In genomic region chr1:112675728-112676381, GRCh38 we compare ENCODE assay signal across 9 cellular contexts. TPM values are rescaled to one million over a fixed set of nuclear protein-coding genes. Genes with fewer than 3 reads are reported as not detected.
DNase-seq lines count a peak whose midpoint lies in the region; ATAC-seq, FAIRE-seq and TF ChIP-seq lines count a peak whose summit lies in the region.
"Had no signal": no experiment of that assay in that cellular context is flagged by ENCODE, and none has a peak within 500 bp of the region (broad histone marks: within the 10 kb centered on the region; RNA-seq: fewer than 3 reads in every experiment).

No MANE protein-coding gene starts in this region.

- BruUV-seq in GM12878 (replicated peaks; lab: Mats Ljungman, UMichigan): TSS peak; percentile 26

- TF ChIP-seq CTCF in GM12878 (IDR thresholded peaks at IDR 0.05 in 2 of 3, conservative IDR thresholded peaks at IDR 0.05 in 1 of 3; ENCODE audit: control insufficient read depth in 2 of 3, extremely low read depth in 1 of 3, insufficient read depth in 1 of 3, low read depth in 3 of 3, low read length in 3 of 3): no peak
- TF ChIP-seq CTCF in tibial nerve (IDR thresholded peaks at IDR 0.05): no peak

- H4K20me1 ChIP-seq in GM12878 (ENCODE audit: control insufficient read depth, insufficient read depth): no peaks in the 10 kb centered on the region

- no peak for FAIRE-seq in GM12878 (lab: Jason Lieb, UNC)

- intact Hi-C loops in GM12878 (cut with micrococcal nuclease; ENCODE audit: unreplicated experiment): loop anchor here (2.0 kb wide), 1 partner anchor 57 kb away; the partner anchor contains the start of genes CAPZA1 and ST7L

- H2AFZ ChIP-seq in GM12878 (ENCODE audit: control insufficient read depth, low read depth, low read length): peak overlapping the region; percentile 83

- H3K9me3 ChIP-seq in GM12878 (replicated peaks; ENCODE audit: control insufficient read depth, insufficient read depth, low read length) (no peaks in the 10 kb centered on the region), tibial nerve (no peaks in the 10 kb centered on the region)

- peak overlapping the region; percentile 75 for H3K9ac ChIP-seq in GM12878 (ENCODE audit: control insufficient read depth, insufficient read depth, low read length)

- TF ChIP-seq RAD21 in GM12878 (IDR thresholded peaks at IDR 0.05; ENCODE audit: insufficient read depth, low read depth, low read length): no peak

- no peaks in the 10 kb centered on the region for H3K27me3 Mint-ChIP-seq in activated T-cell treated with anti-CD3 and anti-CD28 coated beads, Interleukin-2, amount 50 U/mL, for 4 hours (ENCODE audit: low read depth)

- CTCF ChIA-PET in GM12878 (lab: Yijun Ruan, JAX): interaction anchor here (0.6 to 6.2 kb wide), 14 partner anchors 15 to 284 kb away, joined by 3 to 33 read pairs (median 4); partner anchors contain the start of gene RHOC

- SMC1A ChIA-PET in GM12878 (lab: Charles Lee; ENCODE audit: uncharacterized antibody, unreplicated experiment): interaction anchor here (0.6 to 3.9 kb wide), 8 partner anchors 11 to 282 kb away, joined by 3 to 28 read pairs (median 4); partner anchors contain the start of gene RHOC

- 86% methylated on average over 7 of the region's 7 CpGs for WGBS in GM12878 (ENCODE audit: insufficient coverage, insufficient replicate concordance, low lambda C conversion rate, missing lambda C conversion rate)
- 35 to 40% methylated on average over 7 of the region's 7 CpGs for WGBS in tibial nerve, 2 donors

- H3K27me3 ChIP-seq in GM12878 (replicated peaks in 1 of 2; ENCODE audit: control insufficient read depth in 2 of 2, insufficient read depth in 2 of 2, low read length in 1 of 2): no peaks in the 10 kb centered on the region
- no peaks in the 10 kb centered on the region for H3K27me3 ChIP-seq in tibial nerve

- POLR2A ChIA-PET in GM12878 (lab: Charles Lee): interaction anchor here (1.0 to 1.8 kb wide), 7 partner anchors 21 to 57 kb away, joined by 3 to 21 read pairs (median 5); partner anchors contain the start of genes CAPZA1 and ST7L

- no peak for DNase-seq in activated T-cell treated with anti-CD3 and anti-CD28 coated beads, Interleukin-2, amount 50 U/mL, for 4 hours
- DNase-seq in activated T-cell treated with anti-CD3 and anti-CD28 coated beads, Interleukin-2, amount 50 U/mL, for 1 hour: no peak
- no peak for DNase-seq in GM12878 (ENCODE audit: low read depth, low spot score)
- DNase-seq in medulla oblongata (ENCODE audit: extremely low spot score): peak; percentile 14
- no peak for DNase-seq in tibial nerve (ENCODE audit: low spot score in 2 of 2)
- DNase-seq in HK-2 (ENCODE audit: unreplicated experiment): no peak
- no peak for DNase-seq in DMS153 treated with DMSO at 0.1 percent for 48 hours (lab: John Stamatoyannopoulos, UW; ENCODE audit: unreplicated experiment)
- DNase-seq: DMS 273 treated with DMSO at 0.1 percent for 48 hours had no signal

- H3K4me1 Mint-ChIP-seq in activated T-cell treated with anti-CD3 and anti-CD28 coated beads, Interleukin-2, amount 50 U/mL, for 4 hours (ENCODE audit: low read depth): peaks cover 51% of the 10 kb centered on the region

- ATAC-seq in activated T-cell treated with anti-CD3 and anti-CD28 coated beads, Interleukin-2, amount 50 U/mL, for 4 hours: no peak
- no peak for ATAC-seq in GM12878
- no peak for ATAC-seq in GM18868 (IDR thresholded peaks at IDR 0.05; ENCODE audit: unreplicated experiment)

- peak overlapping the region; percentile 93 for H3K4me2 ChIP-seq in GM12878 (ENCODE audit: control insufficient read depth, insufficient read depth)

- H3K9me3 Mint-ChIP-seq in activated T-cell treated with anti-CD3 and anti-CD28 coated beads, Interleukin-2, amount 50 U/mL, for 4 hours: no peaks in the 10 kb centered on the region

- H3K79me2 ChIP-seq in GM12878 (ENCODE audit: control insufficient read depth, insufficient read depth, low read length): peaks cover 17% of the 10 kb centered on the region

- H3K27ac ChIP-seq in GM12878 (ENCODE audit: control insufficient read depth, insufficient read depth) (peak overlapping the region; percentile 81), tibial nerve (peak overlapping the region; percentile 79 to 97 (median 95))

- peaks cover 21% of the 10 kb centered on the region for H3K36me3 Mint-ChIP-seq in activated T-cell treated with anti-CD3 and anti-CD28 coated beads, Interleukin-2, amount 50 U/mL, for 4 hours (ENCODE audit: insufficient read depth)

- in situ Hi-C loops in GM12878 (cut with MboI): no loop called here

- H3K36me3 ChIP-seq in GM12878 (ENCODE audit: control insufficient read depth in 2 of 2, insufficient read depth in 2 of 2, low read length in 1 of 2) (no peaks in the 10 kb centered on the region), tibial nerve (peaks cover 0 to 12% (median 0%) of the 10 kb centered on the region in 3 donors)

- TF ChIP-seq POLR2A in GM12878 (IDR thresholded peaks at IDR 0.05; ENCODE audit: low read depth, low read length) (no peak), tibial nerve (IDR thresholded peaks at IDR 0.05) (no peak)

- RAD21 ChIA-PET in GM12878 (lab: Charles Lee; ENCODE audit: unreplicated experiment): interaction anchor here (0.5 to 4.8 kb wide), 8 partner anchors 15 to 285 kb away, joined by 3 to 42 read pairs (median 10); partner anchors contain the start of genes CAPZA1, PPM1J and ST7L

- H3K4me3 Mint-ChIP-seq in activated T-cell treated with anti-CD3 and anti-CD28 coated beads, Interleukin-2, amount 50 U/mL, for 4 hours: peak overlapping the region; percentile 80

- no peak for TF ChIP-seq EP300 in GM12878 (IDR thresholded peaks at IDR 0.05; ENCODE audit: borderline replicate concordance in 1 of 2, control insufficient read depth in 1 of 2, low read depth in 2 of 2, low read length in 2 of 2)
- no peak for TF ChIP-seq EP300 in tibial nerve (IDR thresholded peaks at IDR 0.05)

- H3K4me3 ChIP-seq in GM12878 (peak overlapping the region; percentile 86), tibial nerve (peak overlapping the region; percentile 64 to 77 (median 75))

- H3K4me1 ChIP-seq in GM12878 (ENCODE audit: control insufficient read depth, insufficient read depth, low read length) (peaks cover 9% of the 10 kb centered on the region), tibial nerve (peaks cover 0 to 22% (median 11%) of the 10 kb centered on the region in 4 donors)

RNA-seq across cellular contexts. Expression of gene MOV10, which starts 1.4 kb away (rescaled TPM):
- 10 to 100 TPM; 18.6 to 24.6 (median 20.8) TPM for total RNA-seq in activated T-cell treated with anti-CD3 and anti-CD28 coated beads, Interleukin-2, amount 50 U/mL, for 4 hours
- 74.7 and 85.4 TPM in 2 replicates for total RNA-seq in GM12878 (2013; cell fraction: nucleolus; rRNA removed)
- 43.1 and 47.1 TPM in 2 replicates for total RNA-seq in GM12878 (2014; rRNA removed)
- total RNA-seq in GM12878 (2014; rRNA removed; fragmentation: Illumina TruSeq; extraction: Trizol): 31.4 and 37.4 TPM in 2 replicates
- 78.2 and 80.3 TPM in 2 replicates for total RNA-seq in GM12878 (2021)
- 50.0 TPM for polyA plus RNA-seq in GM12878 (2011; ENCODE audit: low read depth)
- polyA plus RNA-seq in GM12878 (2011; rRNA removed): 15.7 and 43.7 TPM in 2 replicates
- polyA plus RNA-seq in GM12878 (2011; cell fraction: cytosol; rRNA removed): 51.6 and 52.6 TPM in 2 replicates
- polyA plus RNA-seq in GM12878 (2011; cell fraction: nucleus; rRNA removed): 214 and 236 TPM in 2 replicates
- polyA plus RNA-seq in GM12878 (2012): 48.1 and 49.7 TPM in 2 replicates
- 44.5 and 70.4 TPM in 2 replicates for polyA plus RNA-seq in GM12878 (2014; fragmentation: Illumina TruSeq; extraction: Trizol)
- polyA plus RNA-seq in GM12878 (2014; fragmentation: Nextera tagmentation; extraction: Ambion mirVana): 10 to 100 TPM; 21.0 to 28.6 TPM
- 65.8 and 82.0 TPM in 2 replicates for polyA plus RNA-seq in GM12878 (2014; rRNA removed)
- 10 to 100 TPM; 52.5 to 58.6 TPM for polyA plus RNA-seq in GM12878 (2016; fragmentation: Nextera tagmentation; extraction: Ambion mirVana)
- polyA minus RNA-seq in GM12878 (2011; rRNA and poly(A)+ RNA removed): 34.5 and 70.3 TPM in 2 replicates
- polyA minus RNA-seq in GM12878 (2011; cell fraction: cytosol; rRNA and poly(A)+ RNA removed): 21.7 and 27.8 TPM in 2 replicates
- 49.7 and 83.2 TPM in 2 replicates for polyA minus RNA-seq in GM12878 (2011; cell fraction: nucleus; rRNA and poly(A)+ RNA removed)
- total RNA-seq in tibial nerve: 10 to 100 TPM; 30.6 to 69.9 (median 43.8) TPM

RNA-seq across cellular contexts. Expression of gene RHOC, which starts 31.1 kb away (rescaled TPM):
- 1 to 10 TPM; 2.3 to 8.3 (median 5.6) TPM for total RNA-seq in activated T-cell treated with anti-CD3 and anti-CD28 coated beads, Interleukin-2, amount 50 U/mL, for 4 hours
- 33.4 and 48.0 TPM in 2 replicates for total RNA-seq in GM12878 (2013; cell fraction: nucleolus; rRNA removed)
- 178 and 187 TPM in 2 replicates for total RNA-seq in GM12878 (2014; rRNA removed)
- total RNA-seq in GM12878 (2014; rRNA removed; fragmentation: Illumina TruSeq; extraction: Trizol): 183 TPM in 2 replicates
- total RNA-seq in GM12878 (2021): 138 and 142 TPM in 2 replicates
- 130 TPM for polyA plus RNA-seq in GM12878 (2011; ENCODE audit: low read depth)
- 258 and 371 TPM in 2 replicates for polyA plus RNA-seq in GM12878 (2011; rRNA removed)
- polyA plus RNA-seq in GM12878 (2011; cell fraction: cytosol; rRNA removed): 673 and 682 TPM in 2 replicates
- 302 and 356 TPM in 2 replicates for polyA plus RNA-seq in GM12878 (2011; cell fraction: nucleus; rRNA removed)
- polyA plus RNA-seq in GM12878 (2012): 211 and 224 TPM in 2 replicates
- polyA plus RNA-seq in GM12878 (2014; fragmentation: Illumina TruSeq; extraction: Trizol): 316 and 336 TPM in 2 replicates
- polyA plus RNA-seq in GM12878 (2014; fragmentation: Nextera tagmentation; extraction: Ambion mirVana): 10 to 100 TPM; 20.6 to 37.9 TPM
- polyA plus RNA-seq in GM12878 (2014; rRNA removed): 232 and 264 TPM in 2 replicates
- polyA plus RNA-seq in GM12878 (2016; fragmentation: Nextera tagmentation; extraction: Ambion mirVana): 100 to 1,000 TPM; 118 to 130 TPM
- 302 and 335 TPM in 2 replicates for polyA minus RNA-seq in GM12878 (2011; rRNA and poly(A)+ RNA removed)
- 68.6 and 69.9 TPM in 2 replicates for polyA minus RNA-seq in GM12878 (2011; cell fraction: cytosol; rRNA and poly(A)+ RNA removed)
- 44.2 and 56.9 TPM in 2 replicates for polyA minus RNA-seq in GM12878 (2011; cell fraction: nucleus; rRNA and poly(A)+ RNA removed)
- total RNA-seq in tibial nerve: 100 to 1,000 TPM; 225 to 297 (median 293) TPM

RNA-seq across cellular contexts. Expression of gene PPM1J, which starts 39.3 kb away (rescaled TPM):
- under 1 TPM in 2 of 3 donors, not detected in 1; 0.16 to 0.37 TPM for total RNA-seq in activated T-cell treated with anti-CD3 and anti-CD28 coated beads, Interleukin-2, amount 50 U/mL, for 4 hours
- total RNA-seq in GM12878 (2013; cell fraction: nucleolus; rRNA removed): 0.56 and 0.69 TPM in 2 replicates
- 0.76 and 1.4 TPM in 2 replicates for total RNA-seq in GM12878 (2014; rRNA removed)
- 0.32 and 0.45 TPM in 2 replicates for total RNA-seq in GM12878 (2014; rRNA removed; fragmentation: Illumina TruSeq; extraction: Trizol)
- 0.59 and 1.5 TPM in 2 replicates for total RNA-seq in GM12878 (2021)
- polyA plus RNA-seq in GM12878 (2011; ENCODE audit: low read depth): 0.47 TPM
- 0.88 and 1.6 TPM in 2 replicates for polyA plus RNA-seq in GM12878 (2011; rRNA removed)
- polyA plus RNA-seq in GM12878 (2011; cell fraction: cytosol; rRNA removed): 2.2 and 2.3 TPM in 2 replicates
- 5.5 and 7.0 TPM in 2 replicates for polyA plus RNA-seq in GM12878 (2011; cell fraction: nucleus; rRNA removed)
- 0.72 and 0.80 TPM in 2 replicates for polyA plus RNA-seq in GM12878 (2012)
- 0.19 and 0.71 TPM in 2 replicates for polyA plus RNA-seq in GM12878 (2014; fragmentation: Illumina TruSeq; extraction: Trizol)
- polyA plus RNA-seq in GM12878 (2014; fragmentation: Nextera tagmentation; extraction: Ambion mirVana): under 1 TPM in 1 of 2 experiments, not detected in 1; 0.07 TPM
- 1.3 and 1.8 TPM in 2 replicates for polyA plus RNA-seq in GM12878 (2014; rRNA removed)
- polyA plus RNA-seq in GM12878 (2016; fragmentation: Nextera tagmentation; extraction: Ambion mirVana): under 1 TPM; 0.25 to 0.34 TPM
- 1.1 and 1.2 TPM in 2 replicates for polyA minus RNA-seq in GM12878 (2011; rRNA and poly(A)+ RNA removed)
- polyA minus RNA-seq in GM12878 (2011; cell fraction: cytosol; rRNA and poly(A)+ RNA removed): 0.94 TPM in 1 of 2 replicates, not detected in the other
- 0.85 and 1.1 TPM in 2 replicates for polyA minus RNA-seq in GM12878 (2011; cell fraction: nucleus; rRNA and poly(A)+ RNA removed)
- total RNA-seq in tibial nerve: 1 to 10 TPM in 3 of 4 donors, under 1 TPM in 1; 0.66 to 3.3 (median 1.8) TPM

RNA-seq across cellular contexts. Expression of gene CAPZA1, which starts 56.2 kb away (rescaled TPM):
- total RNA-seq in activated T-cell treated with anti-CD3 and anti-CD28 coated beads, Interleukin-2, amount 50 U/mL, for 4 hours: 100 to 1,000 TPM; 247 to 263 (median 259) TPM
- 311 and 333 TPM in 2 replicates for total RNA-seq in GM12878 (2013; cell fraction: nucleolus; rRNA removed)
- 231 and 289 TPM in 2 replicates for total RNA-seq in GM12878 (2014; rRNA removed)
- total RNA-seq in GM12878 (2014; rRNA removed; fragmentation: Illumina TruSeq; extraction: Trizol): 248 TPM in 2 replicates
- total RNA-seq in GM12878 (2021): 211 and 216 TPM in 2 replicates
- 81.2 TPM for polyA plus RNA-seq in GM12878 (2011; ENCODE audit: low read depth)
- polyA plus RNA-seq in GM12878 (2011; rRNA removed): 289 and 478 TPM in 2 replicates
- 103 and 120 TPM in 2 replicates for polyA plus RNA-seq in GM12878 (2011; cell fraction: cytosol; rRNA removed)
- polyA plus RNA-seq in GM12878 (2011; cell fraction: nucleus; rRNA removed): 144 and 150 TPM in 2 replicates
- polyA plus RNA-seq in GM12878 (2012): 143 and 147 TPM in 2 replicates
- polyA plus RNA-seq in GM12878 (2014; fragmentation: Illumina TruSeq; extraction: Trizol): 268 and 330 TPM in 2 replicates
- 100 to 1,000 TPM; 401 to 886 TPM for polyA plus RNA-seq in GM12878 (2014; fragmentation: Nextera tagmentation; extraction: Ambion mirVana)
- polyA plus RNA-seq in GM12878 (2014; rRNA removed): 179 and 187 TPM in 2 replicates
- 100 to 1,000 TPM; 394 to 404 TPM for polyA plus RNA-seq in GM12878 (2016; fragmentation: Nextera tagmentation; extraction: Ambion mirVana)
- polyA minus RNA-seq in GM12878 (2011; rRNA and poly(A)+ RNA removed): 213 and 380 TPM in 2 replicates
- polyA minus RNA-seq in GM12878 (2011; cell fraction: cytosol; rRNA and poly(A)+ RNA removed): 186 and 216 TPM in 2 replicates
- 68.3 and 80.1 TPM in 2 replicates for polyA minus RNA-seq in GM12878 (2011; cell fraction: nucleus; rRNA and poly(A)+ RNA removed)
- total RNA-seq in tibial nerve: 100 to 1,000 TPM in 3 of 4 donors, 10 to 100 TPM in 1; 90.8 to 126 (median 114) TPM

RNA-seq across cellular contexts. Expression of gene ST7L, which starts 56.9 kb away (rescaled TPM):
- 10 to 100 TPM in 1 of 3 donors, 1 to 10 TPM in 2; 8.1 to 10.1 (median 9.1) TPM for total RNA-seq in activated T-cell treated with anti-CD3 and anti-CD28 coated beads, Interleukin-2, amount 50 U/mL, for 4 hours
- total RNA-seq in GM12878 (2013; cell fraction: nucleolus; rRNA removed): 34.7 and 41.0 TPM in 2 replicates
- total RNA-seq in GM12878 (2014; rRNA removed) (8.3 and 9.9 TPM in 2 replicates), GM12878 (2014; rRNA removed; fragmentation: Illumina TruSeq; extraction: Trizol) (11.8 and 12.5 TPM in 2 replicates), GM12878 (2021) (6.0 and 7.6 TPM in 2 replicates), tibial nerve (10 to 100 TPM; 18.4 to 24.0 (median 20.4) TPM)
- 3.0 TPM for polyA plus RNA-seq in GM12878 (2011; ENCODE audit: low read depth)
- polyA plus RNA-seq in GM12878 (2011; rRNA removed) (13.1 and 17.8 TPM in 2 replicates), GM12878 (2014; fragmentation: Illumina TruSeq; extraction: Trizol) (7.8 and 10.2 TPM in 2 replicates), GM12878 (2014; fragmentation: Nextera tagmentation; extraction: Ambion mirVana) (1 to 10 TPM; 3.6 to 5.4 TPM), GM12878 (2014; rRNA removed) (7.0 and 11.7 TPM in 2 replicates), GM12878 (2016; fragmentation: Nextera tagmentation; extraction: Ambion mirVana) (10 to 100 TPM; 12.0 to 13.7 TPM)
- 7.9 and 8.1 TPM in 2 replicates for polyA plus RNA-seq in GM12878 (2011; cell fraction: cytosol; rRNA removed)
- polyA plus RNA-seq in GM12878 (2011; cell fraction: nucleus; rRNA removed): 16.2 and 17.9 TPM in 2 replicates
- 4.2 and 4.6 TPM in 2 replicates for polyA plus RNA-seq in GM12878 (2012)
- 11.8 and 16.2 TPM in 2 replicates for polyA minus RNA-seq in GM12878 (2011; rRNA and poly(A)+ RNA removed)
- 5.1 and 11.0 TPM in 2 replicates for polyA minus RNA-seq in GM12878 (2011; cell fraction: cytosol; rRNA and poly(A)+ RNA removed)
- 20.3 and 23.6 TPM in 2 replicates for polyA minus RNA-seq in GM12878 (2011; cell fraction: nucleus; rRNA and poly(A)+ RNA removed)
